ENCODE assay signal across 8 cellular contexts in genomic region chr19:572140-572890, GRCh38. TPM values are rescaled to one million over a fixed set of nuclear protein-coding genes. Genes with fewer than 3 reads are reported as not detected.
A peak's percentile ranks its signal among the peaks of the same experiment; 100 is the strongest.
DNase-seq lines count a peak whose midpoint lies in the region; ATAC-seq, FAIRE-seq and TF ChIP-seq lines count a peak whose summit lies in the region.

Gene BSG, plus strand, starts transcription at chr19:572596. Its CDS starts 39 bp downstream, at chr19:572635.

- 0 to 1% (median 0%) methylated on average over 12 to 95 of the region's 95 CpGs for WGBS in adrenal gland, 4 donors
- WGBS in heart left ventricle, 4 donors = 0 to 1% (median 0%) methylated on average over 42 to 95 of the region's 95 CpGs
- 0 to 1% methylated on average over 15 to 81 of the region's 95 CpGs for WGBS in upper lobe of left lung, 2 donors

- TF ChIP-seq EP300 in upper lobe of left lung (IDR thresholded peaks at IDR 0.05) = peak in 1 of 4 donors; percentile 34

- H3K4me1 ChIP-seq in adrenal gland (replicated peaks in 1 of 2) (peaks cover 45 to 51% of the 10 kb centered on the region in 2 donors), heart left ventricle (peaks cover 0 to 54% (median 42%) of the 10 kb centered on the region in 12 donors), upper lobe of left lung (peaks cover 36 to 54% (median 41%) of the 10 kb centered on the region in 4 donors)

- H3K9me3 ChIP-seq in adrenal gland (replicated peaks in 1 of 3) (no peaks in the 10 kb centered on the region), heart left ventricle (no peaks in the 10 kb centered on the region), upper lobe of left lung (no peaks in the 10 kb centered on the region)

- peak; percentile 63 for ATAC-seq in HG02852 (IDR thresholded peaks at IDR 0.05; ENCODE audit: unreplicated experiment)
- ATAC-seq in heart left ventricle = peak; percentile 52 to 78 (median 74)
- peak; percentile 91 to 95 for ATAC-seq in upper lobe of left lung (ENCODE audit: low FRiP score in 2 of 2)

- DNase-seq in GM12891 (ENCODE audit: insufficient read length, low spot score) (peak; percentile 98), NCI-H146 (lab: John Stamatoyannopoulos, UW) (peak; percentile 94), T-helper 1 cell (peak; percentile 97 to 100 (median 98)), adrenal gland (peak; percentile 98 to 99 (median 99)), heart left ventricle (peak; percentile 99), posterior cingulate gyrus (peak; percentile 96 to 100 (median 97)), upper lobe of left lung (peak; percentile 99 to 100)

- no peaks in the 10 kb centered on the region for H3K36me3 ChIP-seq in adrenal gland (replicated peaks in 1 of 2)
- H3K36me3 ChIP-seq in heart left ventricle = peaks cover 0 to 7% (median 0%) of the 10 kb centered on the region in 9 donors
- H3K36me3 ChIP-seq in upper lobe of left lung = peaks cover 0 to under 1% (median 0%) of the 10 kb centered on the region in 4 donors

- H3K27ac ChIP-seq in adrenal gland (peak within 1 kb of the TSS; percentile 53 to 97 (median 94)), heart left ventricle (peak within 1 kb of the TSS; percentile 85 to 99 (median 96)), upper lobe of left lung (peak within 1 kb of the TSS; percentile 86 to 96 (median 90))

- no peaks in the 10 kb centered on the region for H3K27me3 ChIP-seq in adrenal gland
- H3K27me3 ChIP-seq in heart left ventricle = no peaks in the 10 kb centered on the region
- no peaks in the 10 kb centered on the region for H3K27me3 ChIP-seq in upper lobe of left lung

- FAIRE-seq in GM12891 (lab: Jason Lieb, UNC) = peak; percentile 99

- intact Hi-C loops in adrenal gland (cut with DNase I) (no loop called here), heart left ventricle (cut with DNase I) (loop anchor here in 9 of 10 donors (2.0 to 5.0 kb wide), 3 partner anchors 40 to 90 kb away; partner anchors contain the start of genes CDC34 (in 4 of the 9) and RNF126 (in 1 of the 9)), posterior cingulate gyrus (cut with DNase I) (no loop called here)

- peak; percentile 96 for TF ChIP-seq POLR2A in GM12891 (IDR thresholded peaks at IDR 0.05; ENCODE audit: low read depth, low read length)
- TF ChIP-seq POLR2A in adrenal gland (IDR thresholded peaks at IDR 0.05) = peak; percentile 97 to 99
- peak; percentile 96 to 99 for TF ChIP-seq POLR2A in heart left ventricle (IDR thresholded peaks at IDR 0.05)
- peak in 3 of 4 donors; percentile 80 to 100 (median 97) for TF ChIP-seq POLR2A in upper lobe of left lung (IDR thresholded peaks at IDR 0.05)

- H3K4me3 ChIP-seq in adrenal gland (peak within 1 kb of the TSS; percentile 43 to 95 (median 86)), heart left ventricle (peak within 1 kb of the TSS; percentile 71 to 100 (median 98)), upper lobe of left lung (peak within 1 kb of the TSS; percentile 66 to 99 (median 98))

- TF ChIP-seq CTCF in adrenal gland (IDR thresholded peaks at IDR 0.05) (no peak), heart left ventricle (IDR thresholded peaks at IDR 0.05) (no peak), upper lobe of left lung (IDR thresholded peaks at IDR 0.05) (peak in 3 of 6 experiments; percentile 15 to 44 (median 31))

TF ChIP-seq in GM12891, 5 proteins besides CTCF, POLR2A, EP300 and RAD21:
- TF ChIP-seq POLR2AphosphoS5 (IDR thresholded peaks at IDR 0.05; ENCODE audit: low read depth, low read length) (peak; percentile 94), SPI1 (IDR thresholded peaks at IDR 0.05; ENCODE audit: low read depth, low read length) (no peak), POU2F2 (IDR thresholded peaks at IDR 0.05; ENCODE audit: low read depth, low read length) (peak; percentile 51; the same call in 1 of the 2 replicates), TAF1 (IDR thresholded peaks at IDR 0.05; ENCODE audit: low read depth, low read length) (peak; percentile 68), PAX5 (IDR thresholded peaks at IDR 0.05; ENCODE audit: insufficient read depth, low read length, severe bottlenecking) (no peak)

RNA-seq across cellular contexts. Expression of gene BSG, which starts in this region (rescaled TPM):
- polyA plus RNA-seq in GM12891 (2012; ENCODE audit: low read depth, missing spikeins) = 184 TPM
- total RNA-seq in adrenal gland = 1,000 to 10,000 TPM in 1 of 8 donors, 100 to 1,000 TPM in 7; 705 to 1,372 (median 832) TPM
- polyA plus RNA-seq in adrenal gland = 1,000 to 10,000 TPM in 2 of 3 donors, 100 to 1,000 TPM in 1; 481 to 2,214 (median 1,591) TPM
- 1,000 to 10,000 TPM; 1,160 to 2,590 (median 1,462) TPM for total RNA-seq in heart left ventricle
- 1,000 to 10,000 TPM in 1 of 2 donors, 100 to 1,000 TPM in 1; 727 to 2,989 TPM for polyA plus RNA-seq in heart left ventricle
- total RNA-seq in upper lobe of left lung = 100 to 1,000 TPM; 222 to 429 (median 387) TPM

Comparison
In these comparisons a context has a peak if more than half of its experiments do, and no peak if none do; other contexts are left out.
1. Peak in every context shown above with its lines: DNase-seq, ATAC-seq, H3K4me3 ChIP-seq and H3K27ac ChIP-seq.
2. intact Hi-C loops: an anchor here in heart left ventricle (2.0 to 5.0 kb wide); none called in adrenal gland and posterior cingulate gyrus.